ENCODE assay signal across 28 cellular contexts in the genomic region with DNA sequence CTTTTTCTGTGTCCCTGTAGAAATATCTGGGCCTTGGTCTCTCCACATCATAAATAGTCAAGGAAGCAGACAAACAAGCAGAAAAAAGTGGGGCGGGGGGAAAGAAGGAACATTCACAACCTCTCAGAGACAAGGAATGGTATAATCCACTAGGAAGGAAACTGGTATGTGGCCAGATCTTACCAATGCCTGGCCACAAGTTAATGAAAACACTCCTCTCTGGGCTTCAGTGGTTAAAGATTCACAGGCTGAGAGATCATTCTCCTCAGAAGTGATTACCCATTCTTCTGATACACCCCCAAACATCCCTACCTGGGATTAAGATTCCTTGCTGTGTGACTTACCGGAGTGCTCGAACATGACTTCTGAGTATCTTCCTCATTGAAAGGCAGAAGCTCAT.
"Had no signal": no experiment of that assay in that cellular context is flagged by ENCODE, and none has a peak within 500 bp of the region (broad histone marks: within the 10 kb centered on the region; RNA-seq: fewer than 3 reads in every experiment).

No MANE protein-coding gene starts in this region.

- DNase-seq: activated B cell treated with CpG ODN at 0.5 μM for 24 hours; activated CD4-positive, alpha-beta memory T cell treated with anti-CD3 and anti-CD28 coated beads for 36 hours; activated CD4-positive, alpha-beta T cell treated with anti-CD3 and anti-CD28 coated beads for 1 hour; activated CD4-positive, alpha-beta T cell treated with anti-CD3 and anti-CD28 coated beads, Interleukin-2, amount 10 ng/mL, durations not matched to agents 24 days and 14 days; activated CD8-positive, alpha-beta memory T cell treated with anti-CD3 and anti-CD28 coated beads for 24 hours; activated gamma-delta T cell treated with Interleukin-2 at 50 U/mL for 16 hours; activated naive CD4-positive, alpha-beta T cell treated with anti-CD3 and anti-CD28 coated beads, Interleukin-2, amount 10 ng/mL, durations not matched to agents 7 days and 5 days; activated naive CD8-positive, alpha-beta T cell treated with anti-CD3 and anti-CD28 coated beads for 36 hours; activated T-cell treated with anti-CD3 and anti-CD28 coated beads for 4 hours; activated T-cell treated with anti-CD3 and anti-CD28 coated beads, Interleukin-2, amount 50 U/mL, for 48 hours; aorta; body of pancreas; central memory CD4-positive, alpha-beta T cell; Karpas-422; MM.1S; NCI-H1930; NCI-H345; NCI-H510A; NCI-H526 treated with DMSO at 0.1 percent for 48 hours; NCI-H82; RPMI8226; T-cell; T-helper 2 cell; T1000 had no signal

- H3K4me3 ChIP-seq: body of pancreas, K562, SK-N-MC had no signal

- H3K27me3 ChIP-seq: body of pancreas had no signal

- H3K27ac ChIP-seq: body of pancreas, SK-N-MC had no signal

- H3K4me1 ChIP-seq: body of pancreas had no signal

- H3K9me3 ChIP-seq: body of pancreas had no signal

- FAIRE-seq: bronchial epithelial cell, K562, TTC549 had no signal
